1 cellular context compared by ENCODE assay signal in the genomic region with DNA sequence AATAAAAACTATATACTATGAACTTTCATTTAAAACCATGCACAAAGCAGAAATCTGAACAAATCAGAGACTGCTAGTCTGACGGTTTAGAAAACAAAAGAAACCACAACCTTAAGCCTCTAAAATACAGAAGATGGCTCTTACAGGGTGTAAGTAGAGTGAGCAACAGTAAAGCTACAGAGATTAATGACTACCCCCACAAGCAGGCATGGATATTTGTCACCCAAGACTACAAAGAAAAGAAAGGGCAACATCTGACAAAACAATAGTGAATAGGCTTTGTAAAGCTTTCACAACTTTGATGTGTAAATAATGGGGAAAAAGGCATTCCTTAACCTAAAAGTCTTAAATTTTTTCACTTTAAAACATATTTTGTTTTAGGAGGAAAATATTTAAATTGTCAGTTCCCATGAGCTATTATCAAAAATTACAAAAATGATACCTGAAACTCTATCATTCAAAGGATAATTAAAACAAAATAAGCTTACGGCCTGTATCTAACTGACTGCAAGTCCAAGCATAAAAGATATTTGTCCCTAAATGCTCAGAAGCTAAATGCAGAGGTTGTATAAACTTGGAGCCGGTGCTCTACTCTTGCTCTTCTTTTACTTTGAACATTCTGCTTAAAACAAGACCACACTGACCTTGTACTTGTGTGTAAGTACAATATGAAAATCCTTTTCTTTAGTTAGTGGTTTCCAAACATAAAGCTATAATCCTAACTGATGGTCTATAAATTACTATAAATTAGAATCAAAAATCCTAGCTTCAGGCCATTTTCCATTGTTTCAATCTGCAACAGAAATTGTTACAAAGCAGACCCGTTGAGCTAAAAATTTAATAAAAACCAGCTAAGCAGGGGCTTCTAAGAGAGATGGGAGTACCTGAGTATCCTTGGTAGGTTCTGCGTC.
TF ChIP-seq lines count a peak whose summit lies in the region.

No MANE protein-coding gene starts in this region.

TF ChIP-seq in WTC11, 78 proteins besides CTCF, POLR2A, EP300 and RAD21 (continued from another document):
- TF ChIP-seq, protein P1, sequence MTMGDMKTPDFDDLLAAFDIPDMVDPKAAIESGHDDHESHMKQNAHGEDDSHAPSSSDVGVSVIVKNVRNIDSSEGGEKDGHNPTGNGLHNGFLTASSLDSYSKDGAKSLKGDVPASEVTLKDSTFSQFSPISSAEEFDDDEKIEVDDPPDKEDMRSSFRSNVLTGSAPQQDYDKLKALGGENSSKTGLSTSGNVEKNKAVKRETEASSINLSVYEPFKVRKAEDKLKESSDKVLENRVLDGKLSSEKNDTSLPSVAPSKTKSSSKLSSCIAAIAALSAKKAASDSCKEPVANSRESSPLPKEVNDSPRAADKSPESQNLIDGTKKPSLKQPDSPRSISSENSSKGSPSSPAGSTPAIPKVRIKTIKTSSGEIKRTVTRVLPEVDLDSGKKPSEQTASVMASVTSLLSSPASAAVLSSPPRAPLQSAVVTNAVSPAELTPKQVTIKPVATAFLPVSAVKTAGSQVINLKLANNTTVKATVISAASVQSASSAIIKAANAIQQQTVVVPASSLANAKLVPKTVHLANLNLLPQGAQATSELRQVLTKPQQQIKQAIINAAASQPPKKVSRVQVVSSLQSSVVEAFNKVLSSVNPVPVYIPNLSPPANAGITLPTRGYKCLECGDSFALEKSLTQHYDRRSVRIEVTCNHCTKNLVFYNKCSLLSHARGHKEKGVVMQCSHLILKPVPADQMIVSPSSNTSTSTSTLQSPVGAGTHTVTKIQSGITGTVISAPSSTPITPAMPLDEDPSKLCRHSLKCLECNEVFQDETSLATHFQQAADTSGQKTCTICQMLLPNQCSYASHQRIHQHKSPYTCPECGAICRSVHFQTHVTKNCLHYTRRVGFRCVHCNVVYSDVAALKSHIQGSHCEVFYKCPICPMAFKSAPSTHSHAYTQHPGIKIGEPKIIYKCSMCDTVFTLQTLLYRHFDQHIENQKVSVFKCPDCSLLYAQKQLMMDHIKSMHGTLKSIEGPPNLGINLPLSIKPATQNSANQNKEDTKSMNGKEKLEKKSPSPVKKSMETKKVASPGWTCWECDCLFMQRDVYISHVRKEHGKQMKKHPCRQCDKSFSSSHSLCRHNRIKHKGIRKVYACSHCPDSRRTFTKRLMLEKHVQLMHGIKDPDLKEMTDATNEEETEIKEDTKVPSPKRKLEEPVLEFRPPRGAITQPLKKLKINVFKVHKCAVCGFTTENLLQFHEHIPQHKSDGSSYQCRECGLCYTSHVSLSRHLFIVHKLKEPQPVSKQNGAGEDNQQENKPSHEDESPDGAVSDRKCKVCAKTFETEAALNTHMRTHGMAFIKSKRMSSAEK (CRISPR knock-in tag; IDR thresholded peaks at IDR 0.05; ENCODE audit: borderline replicate concordance) = no peak
- TF ChIP-seq NFYB (CRISPR knock-in tag; conservative IDR thresholded peaks at IDR 0.05; ENCODE audit: low read depth) (no peak), PREB (CRISPR knock-in tag; IDR thresholded peaks at IDR 0.05; ENCODE audit: borderline replicate concordance) (no peak)
